Comparison of ENCODE assay signal across 1 cellular context in genomic region chr4:53601251-53601764, GRCh38.
TF ChIP-seq lines count a peak whose summit lies in the region.

No MANE protein-coding gene starts in this region.

TF ChIP-seq in HepG2, 621 proteins besides CTCF, POLR2A, EP300 and RAD21 (continued from another document):
- TF ChIP-seq, protein P1, sequence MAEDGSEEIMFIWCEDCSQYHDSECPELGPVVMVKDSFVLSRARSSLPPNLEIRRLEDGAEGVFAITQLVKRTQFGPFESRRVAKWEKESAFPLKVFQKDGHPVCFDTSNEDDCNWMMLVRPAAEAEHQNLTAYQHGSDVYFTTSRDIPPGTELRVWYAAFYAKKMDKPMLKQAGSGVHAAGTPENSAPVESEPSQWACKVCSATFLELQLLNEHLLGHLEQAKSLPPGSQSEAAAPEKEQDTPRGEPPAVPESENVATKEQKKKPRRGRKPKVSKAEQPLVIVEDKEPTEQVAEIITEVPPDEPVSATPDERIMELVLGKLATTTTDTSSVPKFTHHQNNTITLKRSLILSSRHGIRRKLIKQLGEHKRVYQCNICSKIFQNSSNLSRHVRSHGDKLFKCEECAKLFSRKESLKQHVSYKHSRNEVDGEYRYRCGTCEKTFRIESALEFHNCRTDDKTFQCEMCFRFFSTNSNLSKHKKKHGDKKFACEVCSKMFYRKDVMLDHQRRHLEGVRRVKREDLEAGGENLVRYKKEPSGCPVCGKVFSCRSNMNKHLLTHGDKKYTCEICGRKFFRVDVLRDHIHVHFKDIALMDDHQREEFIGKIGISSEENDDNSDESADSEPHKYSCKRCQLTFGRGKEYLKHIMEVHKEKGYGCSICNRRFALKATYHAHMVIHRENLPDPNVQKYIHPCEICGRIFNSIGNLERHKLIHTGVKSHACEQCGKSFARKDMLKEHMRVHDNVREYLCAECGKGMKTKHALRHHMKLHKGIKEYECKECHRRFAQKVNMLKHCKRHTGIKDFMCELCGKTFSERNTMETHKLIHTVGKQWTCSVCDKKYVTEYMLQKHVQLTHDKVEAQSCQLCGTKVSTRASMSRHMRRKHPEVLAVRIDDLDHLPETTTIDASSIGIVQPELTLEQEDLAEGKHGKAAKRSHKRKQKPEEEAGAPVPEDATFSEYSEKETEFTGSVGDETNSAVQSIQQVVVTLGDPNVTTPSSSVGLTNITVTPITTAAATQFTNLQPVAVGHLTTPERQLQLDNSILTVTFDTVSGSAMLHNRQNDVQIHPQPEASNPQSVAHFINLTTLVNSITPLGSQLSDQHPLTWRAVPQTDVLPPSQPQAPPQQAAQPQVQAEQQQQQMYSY (CRISPR knock-in tag; IDR thresholded peaks at IDR 0.05) = no peak
- TF ChIP-seq, protein P2, sequence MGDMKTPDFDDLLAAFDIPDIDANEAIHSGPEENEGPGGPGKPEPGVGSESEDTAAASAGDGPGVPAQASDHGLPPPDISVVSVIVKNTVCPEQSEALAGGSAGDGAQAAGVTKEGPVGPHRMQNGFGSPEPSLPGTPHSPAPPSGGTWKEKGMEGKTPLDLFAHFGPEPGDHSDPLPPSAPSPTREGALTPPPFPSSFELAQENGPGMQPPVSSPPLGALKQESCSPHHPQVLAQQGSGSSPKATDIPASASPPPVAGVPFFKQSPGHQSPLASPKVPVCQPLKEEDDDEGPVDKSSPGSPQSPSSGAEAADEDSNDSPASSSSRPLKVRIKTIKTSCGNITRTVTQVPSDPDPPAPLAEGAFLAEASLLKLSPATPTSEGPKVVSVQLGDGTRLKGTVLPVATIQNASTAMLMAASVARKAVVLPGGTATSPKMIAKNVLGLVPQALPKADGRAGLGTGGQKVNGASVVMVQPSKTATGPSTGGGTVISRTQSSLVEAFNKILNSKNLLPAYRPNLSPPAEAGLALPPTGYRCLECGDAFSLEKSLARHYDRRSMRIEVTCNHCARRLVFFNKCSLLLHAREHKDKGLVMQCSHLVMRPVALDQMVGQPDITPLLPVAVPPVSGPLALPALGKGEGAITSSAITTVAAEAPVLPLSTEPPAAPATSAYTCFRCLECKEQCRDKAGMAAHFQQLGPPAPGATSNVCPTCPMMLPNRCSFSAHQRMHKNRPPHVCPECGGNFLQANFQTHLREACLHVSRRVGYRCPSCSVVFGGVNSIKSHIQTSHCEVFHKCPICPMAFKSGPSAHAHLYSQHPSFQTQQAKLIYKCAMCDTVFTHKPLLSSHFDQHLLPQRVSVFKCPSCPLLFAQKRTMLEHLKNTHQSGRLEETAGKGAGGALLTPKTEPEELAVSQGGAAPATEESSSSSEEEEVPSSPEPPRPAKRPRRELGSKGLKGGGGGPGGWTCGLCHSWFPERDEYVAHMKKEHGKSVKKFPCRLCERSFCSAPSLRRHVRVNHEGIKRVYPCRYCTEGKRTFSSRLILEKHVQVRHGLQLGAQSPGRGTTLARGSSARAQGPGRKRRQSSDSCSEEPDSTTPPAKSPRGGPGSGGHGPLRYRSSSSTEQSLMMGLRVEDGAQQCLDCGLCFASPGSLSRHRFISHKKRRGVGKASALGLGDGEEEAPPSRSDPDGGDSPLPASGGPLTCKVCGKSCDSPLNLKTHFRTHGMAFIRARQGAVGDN (CRISPR knock-in tag; IDR thresholded peaks at IDR 0.05) = peak; percentile 35
- no peak for TF ChIP-seq AKAP8 (CRISPR knock-in tag; IDR thresholded peaks at IDR 0.05)
- no peak for TF ChIP-seq THYN1 (CRISPR knock-in tag; IDR thresholded peaks at IDR 0.05; ENCODE audit: borderline replicate concordance, low read depth)
- no peak for TF ChIP-seq PPARG (CRISPR knock-in tag; conservative IDR thresholded peaks at IDR 0.05)
- TF ChIP-seq CREBL2 (CRISPR knock-in tag; IDR thresholded peaks at IDR 0.05; ENCODE audit: borderline replicate concordance) = no peak
- no peak for TF ChIP-seq ZNF652 (CRISPR knock-in tag; IDR thresholded peaks at IDR 0.05; ENCODE audit: borderline replicate concordance, low read depth)
- peak; percentile 56 for TF ChIP-seq TEAD3 (CRISPR knock-in tag; optimal IDR thresholded peaks at IDR 0.05; ENCODE audit: borderline replicate concordance)
- TF ChIP-seq KIAA2018 (CRISPR knock-in tag; IDR thresholded peaks at IDR 0.05; ENCODE audit: borderline replicate concordance) = no peak
- TF ChIP-seq CEBPB (IDR thresholded peaks at IDR 0.05; ENCODE audit: borderline replicate concordance, low read depth, low read length) = no peak
